8 cellular contexts compared by ENCODE assay signal in the genomic region with DNA sequence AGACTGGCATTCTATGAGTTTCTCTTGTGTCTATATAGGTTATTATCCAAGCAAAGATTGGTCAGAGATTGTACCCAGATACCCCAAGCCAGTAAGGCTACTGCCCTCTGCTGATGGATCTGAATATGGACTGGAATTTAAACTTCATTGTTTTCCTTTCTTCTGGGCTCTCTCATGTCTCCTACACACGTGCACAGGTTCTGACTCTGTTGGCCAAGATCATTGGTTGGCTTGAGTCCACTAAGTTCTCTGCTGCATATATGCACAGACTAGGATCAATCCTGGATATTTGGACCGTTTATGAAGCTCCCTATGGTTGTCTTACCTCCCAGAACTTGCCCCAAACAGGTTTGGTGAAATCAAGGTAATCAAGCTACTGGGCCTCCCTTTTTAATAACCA.
DNase-seq lines count a peak whose midpoint lies in the region; ATAC-seq, FAIRE-seq and TF ChIP-seq lines count a peak whose summit lies in the region.

No MANE protein-coding gene starts in this region.

- TF ChIP-seq CTCF in fibroblast of the aortic adventitia (IDR thresholded peaks at IDR 0.05; ENCODE audit: insufficient read depth, low read length) (peak; percentile 77), pancreas (IDR thresholded peaks at IDR 0.05) (peak; percentile 22 to 53 (median 43))

- in situ Hi-C loops in G401 (cut with HindIII; ENCODE audit: low sequenced_read_pairs): no loop called here

- no peaks in the 10 kb centered on the region for H3K27me3 ChIP-seq in pancreas

- no peaks in the 10 kb centered on the region for H3K4me1 ChIP-seq in pancreas

- peak; percentile 75 for FAIRE-seq in pancreas (lab: Jason Lieb, UNC)

- H3K4me3 ChIP-seq in fibroblast of the aortic adventitia (ENCODE audit: low read depth, low read length): no peak overlapping the region
- no peak overlapping the region for H3K4me3 ChIP-seq in pancreas

- H3K27ac ChIP-seq in pancreas: no peak overlapping the region

- no peaks in the 10 kb centered on the region for H3K9me3 ChIP-seq in pancreas

- intact Hi-C loops in pancreas (cut with DNase I): loop anchor here in 1 of 3 donors (10.0 kb wide), 1 partner anchor 162 kb away; no protein-coding TSS in a partner anchor

- peak; percentile 79 to 97 (median 92) for ATAC-seq in pancreas
- no peak for ATAC-seq in GM21619 (IDR thresholded peaks at IDR 0.05; ENCODE audit: unreplicated experiment)
- ATAC-seq in HG02588 (IDR thresholded peaks at IDR 0.05; ENCODE audit: unreplicated experiment): no peak

- DNase-seq in A172 (ENCODE audit: low spot score): peak; percentile 42
- DNase-seq in G401 (ENCODE audit: low spot score): peak; percentile 62
- peak; percentile 10 for DNase-seq in NCI-H1092 (lab: John Stamatoyannopoulos, UW)
- DNase-seq in SKM-1 treated with dmso at 0.1 percent for 144 hours (lab: John Stamatoyannopoulos, UW; ENCODE audit: unreplicated experiment): peak; percentile 38
- DNase-seq in fibroblast of the aortic adventitia (ENCODE audit: low read depth): peak; percentile 71
- DNase-seq in pancreas: no peak

- 3 to 11% methylated on average over 2 of the region's 2 CpGs for WGBS in pancreas, 2 donors

- peaks cover 0 to under 1% (median 0%) of the 10 kb centered on the region in 3 donors for H3K36me3 ChIP-seq in pancreas

Comparison
In these comparisons a context has a peak if more than half of its experiments do, and no peak if none do; other contexts are left out.
1. DNase-seq: peak in A172 (single experiment), G401 (single experiment), NCI-H1092 (single experiment), SKM-1 treated with dmso at 0.1 percent for 144 hours (single experiment) and fibroblast of the aortic adventitia (single experiment); none in pancreas (0 of 6).
2. ATAC-seq: peak in pancreas (4 of 4); none in GM21619 (single experiment) and HG02588 (single experiment).